Comparison of ENCODE assay signal across 20 cellular contexts in genomic region chr10:672139-672538, GRCh38.
"Had no signal": no experiment of that assay in that cellular context is flagged by ENCODE, and none has a peak within 500 bp of the region (broad histone marks: within the 10 kb centered on the region; RNA-seq: fewer than 3 reads in every experiment).

No MANE protein-coding gene starts in this region.

- H3K27ac ChIP-seq: left ventricle myocardium inferior, prostate gland, spleen, upper lobe of left lung had no signal

- DNase-seq: activated B cell treated with CpG ODN at 0.5 μM for 24 hours; activated CD4-positive, alpha-beta T cell treated with anti-CD3 and anti-CD28 coated beads for 36 hours; activated CD4-positive, alpha-beta T cell treated with anti-CD3 and anti-CD28 coated beads, Interleukin-2, amount 50 U/mL, for 48 hours; activated CD8-positive, alpha-beta memory T cell treated with anti-CD3 and anti-CD28 coated beads, Interleukin-2, amount 50 U/mL, for 48 hours; activated naive CD4-positive, alpha-beta T cell treated with Interleukin-2 at 50 U/mL for 16 hours; activated naive CD8-positive, alpha-beta T cell treated with anti-CD3 and anti-CD28 coated beads for 36 hours; activated T-cell treated with anti-CD3 and anti-CD28 coated beads, Interleukin-2, amount 50 U/mL, for 4 hours; cerebellar nuclear complex; cortex of kidney; erythroblast; foreskin fibroblast; kidney glomerular epithelial cell; left ventricle myocardium inferior; mammary epithelial cell; spleen; stimulated activated CD4-positive, alpha-beta T cell treated with anti-CD3 and anti-CD28 coated beads, Interleukin-4, amount 100 ng/mL, for 4 hours; T-helper 9 cell had no signal

- H3K4me3 ChIP-seq: left ventricle myocardium inferior, prostate gland, spleen, upper lobe of left lung had no signal

- H3K27me3 ChIP-seq: spleen, upper lobe of left lung had no signal

- FAIRE-seq: endometrium had no signal

- H3K36me3 ChIP-seq: left ventricle myocardium inferior, prostate gland, spleen, upper lobe of left lung had no signal

- H3K9me3 ChIP-seq: left ventricle myocardium inferior, prostate gland, upper lobe of left lung had no signal

- H3K4me1 ChIP-seq: prostate gland, spleen had no signal
